In the genomic region with DNA sequence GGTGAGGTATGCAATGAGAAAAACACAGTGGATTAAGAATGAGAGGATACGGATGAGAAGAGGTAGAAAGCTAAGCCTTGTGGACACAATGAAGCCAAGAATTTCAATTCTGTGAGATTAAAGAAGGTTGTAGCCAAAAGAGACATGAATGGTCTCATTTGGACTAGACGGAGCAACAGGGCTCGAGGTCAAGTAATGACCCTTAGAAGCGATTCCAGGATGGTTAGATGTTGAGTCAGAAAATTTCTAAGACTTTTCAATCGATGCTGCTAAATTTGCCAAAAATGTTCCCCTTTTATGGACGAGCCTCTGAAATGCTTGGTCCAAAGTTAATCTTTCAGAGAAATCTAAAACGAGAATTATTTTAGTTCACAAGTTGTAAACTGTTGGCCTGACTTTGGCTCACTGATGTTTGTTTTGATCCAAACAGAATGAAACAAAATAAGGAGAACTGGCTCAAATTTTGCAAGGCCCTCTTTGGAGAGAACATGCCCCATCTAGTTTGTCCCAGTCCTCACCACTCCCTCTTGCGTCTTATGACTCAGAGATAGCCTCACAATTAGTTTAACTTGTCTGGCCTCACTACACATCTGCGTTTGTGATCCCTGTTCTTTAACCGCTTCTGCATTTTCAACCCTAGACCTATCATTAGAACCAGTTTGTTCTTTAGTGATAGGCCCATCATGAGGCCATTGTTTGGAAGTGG, we compare ENCODE assay signal across 19 cellular contexts.
A peak's percentile ranks its signal among the peaks of the same experiment; 100 is the strongest.
DNase-seq lines count a peak whose midpoint lies in the region; ATAC-seq and TF ChIP-seq lines count a peak whose summit lies in the region.
"Had no signal": no experiment of that assay in that cellular context is flagged by ENCODE, and none has a peak within 500 bp of the region (broad histone marks: within the 10 kb centered on the region; RNA-seq: fewer than 3 reads in every experiment).

No MANE protein-coding gene starts in this region.

- peak; percentile 25 to 29 for ATAC-seq in lower lobe of right lung
- no peak for ATAC-seq in HG03196 (IDR thresholded peaks at IDR 0.05; ENCODE audit: unreplicated experiment)
- ATAC-seq: A549, GM12878 had no signal

- H3K9me3 ChIP-seq in esophagus muscularis mucosa (no peaks in the 10 kb centered on the region), lower lobe of right lung (no peaks in the 10 kb centered on the region), tibial nerve (peaks cover 0 to under 1% (median 0%) of the 10 kb centered on the region in 4 donors)
- H3K9me3 ChIP-seq: A549, HAP-1 had no signal

- TF ChIP-seq CTCF in esophagus muscularis mucosa (IDR thresholded peaks at IDR 0.05) (no peak), lower lobe of right lung (IDR thresholded peaks at IDR 0.05) (no peak), tibial nerve (IDR thresholded peaks at IDR 0.05) (no peak)

- H3K27me3 ChIP-seq in esophagus muscularis mucosa (peaks cover 0 to 4% (median 0%) of the 10 kb centered on the region in 4 donors), lower lobe of right lung (ENCODE audit: low read depth) (no peaks in the 10 kb centered on the region), tibial nerve (no peaks in the 10 kb centered on the region)
- H3K27me3 ChIP-seq: BLaER1 had no signal

- intact Hi-C loops in esophagus muscularis mucosa (cut with DNase I) = no loop called here
- intact Hi-C loops in lower lobe of right lung (cut with DNase I) = no loop called here

- H3K4me1 ChIP-seq in esophagus muscularis mucosa = peaks cover 0 to 21% (median 9%) of the 10 kb centered on the region in 4 donors
- peaks cover 4% of the 10 kb centered on the region for H3K4me1 ChIP-seq in lower lobe of right lung
- H3K4me1 ChIP-seq in tibial nerve = peaks cover 0 to 17% (median 0%) of the 10 kb centered on the region in 4 donors
- H3K4me1 ChIP-seq: A549, BLaER1, HAP-1 had no signal

- H3K4me3 ChIP-seq in esophagus muscularis mucosa = no peak overlapping the region
- H3K4me3 ChIP-seq in lower lobe of right lung = no peak overlapping the region
- H3K4me3 ChIP-seq in tibial nerve = no peak overlapping the region
- H3K4me3 ChIP-seq: A549, BLaER1, GM12878, HAP-1 had no signal

- 66% methylated on average over 10 of the region's 10 CpGs for WGBS in esophagus muscularis mucosa
- WGBS in tibial nerve, 2 donors = 29% methylated on average over 10 of the region's 10 CpGs

- TF ChIP-seq POLR2A in esophagus muscularis mucosa (IDR thresholded peaks at IDR 0.05; ENCODE audit: low read depth) = no peak
- no peak for TF ChIP-seq POLR2A in tibial nerve (IDR thresholded peaks at IDR 0.05)

- peak; percentile 5 for DNase-seq in MV-4-11 (lab: John Stamatoyannopoulos, UW)
- no peak for DNase-seq in esophagus muscularis mucosa (ENCODE audit: extremely low spot score)
- no peak for DNase-seq in lower lobe of right lung
- DNase-seq in tibial nerve (ENCODE audit: low spot score in 2 of 2) = no peak
- no peak for DNase-seq in germinal center (ENCODE audit: low spot score)
- no peak for DNase-seq in kidney tubule cell (ENCODE audit: low spot score)
- DNase-seq: CD4-positive, alpha-beta memory T cell; Kasumi-1; MM.1S; NCI-H1105 treated with DMSO at 0.1 percent for 48 hours; NCI-H1694 treated with DMSO at 0.1 percent for 48 hours; NCI-H748 treated with DMSO at 0.1 percent for 48 hours; OCI-M1; SHP77 had no signal

- TF ChIP-seq EP300 in esophagus muscularis mucosa (IDR thresholded peaks at IDR 0.05) (no peak), tibial nerve (IDR thresholded peaks at IDR 0.05) (peak in 1 of 2 donors; percentile 66)

- H3K27ac ChIP-seq in esophagus muscularis mucosa (replicated peaks in 1 of 4) (peak overlapping the region; percentile 13 to 34 (median 18)), lower lobe of right lung (no peak overlapping the region), tibial nerve (peak overlapping the region in 3 of 4 donors; percentile 53 to 76 (median 70))
- H3K27ac ChIP-seq: A549, BLaER1 had no signal

- H3K36me3 ChIP-seq in esophagus muscularis mucosa (peaks cover 12 to 92% (median 56%) of the 10 kb centered on the region in 4 donors), lower lobe of right lung (peaks cover 8% of the 10 kb centered on the region), tibial nerve (peaks cover 0 to 32% (median 0%) of the 10 kb centered on the region in 3 donors)
- H3K36me3 ChIP-seq: BLaER1, HAP-1 had no signal
